8 cellular contexts compared by ENCODE assay signal in the genomic region with DNA sequence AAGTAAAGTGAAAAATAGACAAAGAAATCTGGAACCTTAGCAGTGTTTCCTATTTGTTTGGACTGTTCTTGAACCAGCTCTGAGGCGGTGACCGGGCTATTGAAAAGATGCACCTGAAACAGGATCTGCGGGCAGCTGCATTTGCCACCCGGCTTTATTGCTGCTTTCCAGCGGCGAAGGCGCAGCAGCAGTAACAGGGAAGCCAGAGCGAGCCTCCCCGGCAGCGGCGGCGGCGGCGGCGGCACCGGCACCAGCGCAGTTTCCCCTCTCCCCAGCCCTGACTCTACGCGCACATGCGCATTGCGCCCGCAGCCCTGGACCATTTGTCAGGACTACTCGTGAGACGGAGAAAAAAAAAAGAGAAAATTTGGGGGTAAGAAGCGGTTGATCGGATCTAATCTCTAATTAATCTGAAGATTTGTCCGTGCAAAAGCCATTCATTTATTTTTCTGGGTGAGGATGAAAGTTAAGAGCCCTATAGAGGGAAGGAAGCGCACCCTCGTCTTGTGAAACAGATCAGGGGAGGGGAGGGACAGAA. TPM values are rescaled to one million over a fixed set of nuclear protein-coding genes. Genes with fewer than 3 reads are reported as not detected.
DNase-seq lines count a peak whose midpoint lies in the region; ATAC-seq and TF ChIP-seq lines count a peak whose summit lies in the region.

A gene (plus strand): TSS at position 290 of the 538 bp plus-strand sequence. CDS start 24,119 bp downstream, outside the sequence.

- H3K9me3 Mint-ChIP-seq in neural crest cell, result no peaks in the 10 kb centered on the region
- H3K9me3 Mint-ChIP-seq in stimulated activated naive CD8-positive, alpha-beta T cell treated with anti-CD3 and anti-CD28 coated beads, Interleukin-15, Interleukin-2, amounts not matched to agents 100 ng/mL and 50 ng/mL, for 24 hours, result no peaks in the 10 kb centered on the region

- H3K27me3 ChIP-seq in Karpas-422 (ENCODE audit: low read length) (no peaks in the 10 kb centered on the region), SJCRH30 (no peaks in the 10 kb centered on the region), foreskin keratinocyte (no peaks in the 10 kb centered on the region)

- H3K4me1 Mint-ChIP-seq in neural crest cell, result peaks cover 24% of the 10 kb centered on the region
- peaks cover 32% of the 10 kb centered on the region for H3K4me1 Mint-ChIP-seq in stimulated activated naive CD8-positive, alpha-beta T cell treated with anti-CD3 and anti-CD28 coated beads, Interleukin-15, Interleukin-2, amounts not matched to agents 100 ng/mL and 50 ng/mL, for 24 hours (ENCODE audit: low read depth)

- H3K4me2 ChIP-seq in Karpas-422 (ENCODE audit: low read depth, low read length, poor library complexity, severe bottlenecking), result peak within 1 kb of the TSS; percentile 91

- H3K36me3 Mint-ChIP-seq in neural crest cell (ENCODE audit: low read depth), result no peaks in the 10 kb centered on the region
- H3K36me3 Mint-ChIP-seq in stimulated activated naive CD8-positive, alpha-beta T cell treated with anti-CD3 and anti-CD28 coated beads, Interleukin-15, Interleukin-2, amounts not matched to agents 100 ng/mL and 50 ng/mL, for 24 hours (ENCODE audit: low read depth), result no peaks in the 10 kb centered on the region

- ATAC-seq in GM21825 (IDR thresholded peaks at IDR 0.05; ENCODE audit: unreplicated experiment), result peak; percentile 68
- peak; percentile 82 for ATAC-seq in foreskin keratinocyte

- H3K27me3 Mint-ChIP-seq in neural crest cell (ENCODE audit: low read depth), result no peaks in the 10 kb centered on the region
- no peaks in the 10 kb centered on the region for H3K27me3 Mint-ChIP-seq in stimulated activated naive CD8-positive, alpha-beta T cell treated with anti-CD3 and anti-CD28 coated beads, Interleukin-15, Interleukin-2, amounts not matched to agents 100 ng/mL and 50 ng/mL, for 24 hours

- peak within 1 kb of the TSS; percentile 77 for H3K4me3 ChIP-seq in Karpas-422 (ENCODE audit: low read length)
- peak within 1 kb of the TSS; percentile 97 for H3K4me3 ChIP-seq in SJCRH30

- H3K9me3 ChIP-seq in Karpas-422 (ENCODE audit: low read length) (no peaks in the 10 kb centered on the region), SJCRH30 (replicated peaks) (no peaks in the 10 kb centered on the region)

- H3K4me1 ChIP-seq in Karpas-422 (ENCODE audit: low read length) (peaks cover 11% of the 10 kb centered on the region), SJCRH30 (no peaks in the 10 kb centered on the region), foreskin keratinocyte (peaks cover 5% of the 10 kb centered on the region)

- peak; percentile 83 for DNase-seq in DMS153 treated with DMSO at 0.1 percent for 48 hours (lab: John Stamatoyannopoulos, UW; ENCODE audit: unreplicated experiment)
- DNase-seq in Karpas-422, result peak; percentile 87
- DNase-seq in SJCRH30, result peak; percentile 89 to 91
- peak; percentile 84 for DNase-seq in activated gamma-delta T cell treated with Interleukin-2 at 50 U/mL for 16 hours
- peak; percentile 50 to 70 for DNase-seq in foreskin keratinocyte
- DNase-seq in neural crest cell (ENCODE audit: low read depth, low spot score), result peak; percentile 83

- peak within 1 kb of the TSS; percentile 99 for H3K27ac Mint-ChIP-seq in neural crest cell (ENCODE audit: unreplicated experiment)
- peak within 1 kb of the TSS; percentile 91 for H3K27ac Mint-ChIP-seq in stimulated activated naive CD8-positive, alpha-beta T cell treated with anti-CD3 and anti-CD28 coated beads, Interleukin-15, Interleukin-2, amounts not matched to agents 100 ng/mL and 50 ng/mL, for 24 hours

- no peaks in the 10 kb centered on the region for H3K79me2 ChIP-seq in Karpas-422 (ENCODE audit: low read length)

- H3K9me2 ChIP-seq in Karpas-422 (replicated peaks; ENCODE audit: insufficient read depth, low read length), result no peaks in the 10 kb centered on the region

- TF ChIP-seq CTCF in foreskin keratinocyte (conservative IDR thresholded peaks at IDR 0.05) (no peak), neural crest cell (conservative IDR thresholded peaks at IDR 0.05) (no peak)

- peak within 1 kb of the TSS; percentile 97 for H2AFZ ChIP-seq in Karpas-422 (ENCODE audit: low read length)

- H4K20me1 ChIP-seq in Karpas-422 (ENCODE audit: insufficient read depth, low read depth, low read length), result no peaks in the 10 kb centered on the region

- H3K9ac ChIP-seq in Karpas-422 (ENCODE audit: low read length), result peak within 1 kb of the TSS; percentile 63

- peak within 1 kb of the TSS; percentile 96 for H3K4me3 Mint-ChIP-seq in neural crest cell
- H3K4me3 Mint-ChIP-seq in stimulated activated naive CD8-positive, alpha-beta T cell treated with anti-CD3 and anti-CD28 coated beads, Interleukin-15, Interleukin-2, amounts not matched to agents 100 ng/mL and 50 ng/mL, for 24 hours, result peak within 1 kb of the TSS; percentile 95

- H3K27ac ChIP-seq in Karpas-422 (ENCODE audit: low read length), result no peak within 1 kb of the TSS
- peak within 1 kb of the TSS; percentile 48; the same call in 1 of the 2 replicates for H3K27ac ChIP-seq in SJCRH30
- peak within 1 kb of the TSS; percentile 44 for H3K27ac ChIP-seq in foreskin keratinocyte

- H3K36me3 ChIP-seq in Karpas-422 (ENCODE audit: insufficient read depth, low read length), result no peaks in the 10 kb centered on the region
- H3K36me3 ChIP-seq in SJCRH30, result no peaks in the 10 kb centered on the region

RNA-seq across cellular contexts. Expression of the gene that starts here (rescaled TPM):
- 1.7 and 6.1 TPM in 2 replicates for total RNA-seq in Karpas-422 (2014; rRNA removed; shearing (Covaris generic); ENCODE audit: low replicate concordance)
- 7.8 and 9.8 TPM in 2 replicates for total RNA-seq in SJCRH30 (2014; rRNA removed; shearing (Covaris generic))
- total RNA-seq in foreskin keratinocyte, result 19.3 and 20.3 TPM in 2 replicates
- 5.5 and 6.6 TPM in 2 replicates for polyA plus RNA-seq in foreskin keratinocyte
- total RNA-seq in neural crest cell, result 22.8 and 32.0 TPM in 2 replicates
